1 cellular context compared by ENCODE assay signal in genomic region chr10:124946945-124947344, GRCh38.
TF ChIP-seq lines count a peak whose summit lies in the region.

No MANE protein-coding gene starts in this region.

TF ChIP-seq in IMR-90, 13 proteins besides CTCF, POLR2A, EP300 and RAD21 (continued from another document):
- TF ChIP-seq, protein P1, sequence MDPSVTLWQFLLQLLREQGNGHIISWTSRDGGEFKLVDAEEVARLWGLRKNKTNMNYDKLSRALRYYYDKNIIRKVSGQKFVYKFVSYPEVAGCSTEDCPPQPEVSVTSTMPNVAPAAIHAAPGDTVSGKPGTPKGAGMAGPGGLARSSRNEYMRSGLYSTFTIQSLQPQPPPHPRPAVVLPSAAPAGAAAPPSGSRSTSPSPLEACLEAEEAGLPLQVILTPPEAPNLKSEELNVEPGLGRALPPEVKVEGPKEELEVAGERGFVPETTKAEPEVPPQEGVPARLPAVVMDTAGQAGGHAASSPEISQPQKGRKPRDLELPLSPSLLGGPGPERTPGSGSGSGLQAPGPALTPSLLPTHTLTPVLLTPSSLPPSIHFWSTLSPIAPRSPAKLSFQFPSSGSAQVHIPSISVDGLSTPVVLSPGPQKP (IDR thresholded peaks at IDR 0.05; ENCODE audit: borderline replicate concordance, low read depth, low read length): no peak
- TF ChIP-seq NFE2L2 (IDR thresholded peaks at IDR 0.05; ENCODE audit: low read depth, low read length) (no peak), BHLHE40 (IDR thresholded peaks at IDR 0.05; ENCODE audit: low read depth, low read length) (no peak), CHD1 (IDR thresholded peaks at IDR 0.05; ENCODE audit: low read depth, low read length) (no peak), FOS (IDR thresholded peaks at IDR 0.05; ENCODE audit: low read depth, low read length) (no peak), CEBPB (IDR thresholded peaks at IDR 0.05; ENCODE audit: low read depth, low read length) (no peak), RFX5 (IDR thresholded peaks at IDR 0.05; ENCODE audit: low read depth, low read length) (no peak), RCOR1 (IDR thresholded peaks at IDR 0.05; ENCODE audit: insufficient replicate concordance, low read length) (no peak), MAFK (IDR thresholded peaks at IDR 0.05; ENCODE audit: low read depth, low read length) (no peak), MXI1 (IDR thresholded peaks at IDR 0.05; ENCODE audit: borderline replicate concordance, low read depth, low read length) (no peak), SMC3 (IDR thresholded peaks at IDR 0.05; ENCODE audit: low read depth, low read length) (no peak), MAZ (IDR thresholded peaks at IDR 0.05; ENCODE audit: borderline replicate concordance, low read depth, low read length) (no peak)
TF ChIP-seq in IMR-90: peak in this region for 0.
